Comparison of ENCODE assay signal across 1 cellular context in genomic region chr19:3766520-3766919, GRCh38.
TF ChIP-seq lines count a peak whose summit lies in the region.

No MANE protein-coding gene starts in this region.

TF ChIP-seq in GM12878, 131 proteins besides CTCF, POLR2A, EP300 and RAD21:
- no peak for TF ChIP-seq CBX5 (IDR thresholded peaks at IDR 0.05; ENCODE audit: low read depth)
- no peak for TF ChIP-seq LARP7 (IDR thresholded peaks at IDR 0.05)
- no peak for TF ChIP-seq SUZ12 (IDR thresholded peaks at IDR 0.05; ENCODE audit: unreplicated experiment)
- TF ChIP-seq SIN3A (IDR thresholded peaks at IDR 0.05; ENCODE audit: low read depth, low read length) = no peak
TF ChIP-seq in GM12878: peak in this region for 0.
